ENCODE assay signal across 8 cellular contexts in genomic region chr6:81752084-81752968, GRCh38. TPM values are rescaled to one million over a fixed set of nuclear protein-coding genes. Genes with fewer than 3 reads are reported as not detected.
DNase-seq lines count a peak whose midpoint lies in the region; ATAC-seq and TF ChIP-seq lines count a peak whose summit lies in the region.

TSS of gene TENT5A (minus strand) at chr6:81752681. CDS start at chr6:81752141, 540 bp downstream.

- H3K9me3 Mint-ChIP-seq in HFFc6: no peaks in the 10 kb centered on the region
- no peaks in the 10 kb centered on the region for H3K9me3 Mint-ChIP-seq in T-helper 1 cell treated with Interleukin-12 subunit alpha and Interleukin-12 subunit beta and Interleukin-4 antibody, amounts not matched to agents 30 μg/mL and 1 μg/mL, for 36 hours

- peak; percentile 88 for TF ChIP-seq POLR2A in prostate gland (IDR thresholded peaks at IDR 0.05)

- H3K4me3 Mint-ChIP-seq in HFFc6: peak within 1 kb of the TSS; percentile 94
- H3K4me3 Mint-ChIP-seq in T-helper 1 cell treated with Interleukin-12 subunit alpha and Interleukin-12 subunit beta and Interleukin-4 antibody, amounts not matched to agents 30 μg/mL and 1 μg/mL, for 36 hours: peak within 1 kb of the TSS; percentile 91

- TF ChIP-seq CTCF in GM12864 (IDR thresholded peaks at IDR 0.05; ENCODE audit: low read depth, low read length, missing control alignments): no peak
- TF ChIP-seq CTCF in HFFc6 (IDR thresholded peaks at IDR 0.05): peak; percentile 47; the same call in 1 of the 2 replicates
- peak; percentile 31 for TF ChIP-seq CTCF in left ventricle myocardium inferior (IDR thresholded peaks at IDR 0.05; ENCODE audit: borderline replicate concordance)
- TF ChIP-seq CTCF in prostate gland (IDR thresholded peaks at IDR 0.05): peak in 1 of 4 experiments; percentile 2
- TF ChIP-seq CTCF in upper lobe of right lung (IDR thresholded peaks at IDR 0.05): no peak

- peak within 1 kb of the TSS; percentile 98 for H3K27ac ChIP-seq in left ventricle myocardium inferior (replicated peaks)
- H3K27ac ChIP-seq in prostate gland: peak within 1 kb of the TSS; percentile 93 to 95
- peak within 1 kb of the TSS; percentile 94 for H3K27ac ChIP-seq in upper lobe of right lung

- H3K4me1 ChIP-seq in left ventricle myocardium inferior (peaks cover 58% of the 10 kb centered on the region), prostate gland (replicated peaks) (no peaks in the 10 kb centered on the region), upper lobe of right lung (peaks cover 5% of the 10 kb centered on the region)

- H3K4me1 Mint-ChIP-seq in HFFc6 (ENCODE audit: low read depth): peaks cover 46% of the 10 kb centered on the region
- H3K4me1 Mint-ChIP-seq in T-helper 1 cell treated with Interleukin-12 subunit alpha and Interleukin-12 subunit beta and Interleukin-4 antibody, amounts not matched to agents 30 μg/mL and 1 μg/mL, for 36 hours (ENCODE audit: low read depth): peaks cover 11% of the 10 kb centered on the region

- under 1% methylated on average over 74 of the region's 78 CpGs for WGBS in prostate gland

- no peaks in the 10 kb centered on the region; the same call in 1 of the 2 replicates for H3K27me3 Mint-ChIP-seq in HFFc6 (ENCODE audit: insufficient read depth)
- H3K27me3 Mint-ChIP-seq in T-helper 1 cell treated with Interleukin-12 subunit alpha and Interleukin-12 subunit beta and Interleukin-4 antibody, amounts not matched to agents 30 μg/mL and 1 μg/mL, for 36 hours (ENCODE audit: low read depth): peaks cover 58% of the 10 kb centered on the region

- H3K9me3 ChIP-seq in left ventricle myocardium inferior (replicated peaks) (no peaks in the 10 kb centered on the region), prostate gland (no peaks in the 10 kb centered on the region), upper lobe of right lung (no peaks in the 10 kb centered on the region)

- H3K4me3 ChIP-seq in GM12864 (ENCODE audit: low read depth, low read length) (peak within 1 kb of the TSS; percentile 61), left ventricle myocardium inferior (peak within 1 kb of the TSS; percentile 89), prostate gland (peak within 1 kb of the TSS; percentile 74 to 84), upper lobe of right lung (peak within 1 kb of the TSS; percentile 84)

- peak within 1 kb of the TSS; percentile 97 for H3K27ac Mint-ChIP-seq in HFFc6
- H3K27ac Mint-ChIP-seq in T-helper 1 cell treated with Interleukin-12 subunit alpha and Interleukin-12 subunit beta and Interleukin-4 antibody, amounts not matched to agents 30 μg/mL and 1 μg/mL, for 36 hours: peak within 1 kb of the TSS; percentile 81

- peak; percentile 88 for ATAC-seq in upper lobe of right lung

- H3K36me3 ChIP-seq in left ventricle myocardium inferior: peaks cover 28% of the 10 kb centered on the region
- no peaks in the 10 kb centered on the region for H3K36me3 ChIP-seq in prostate gland
- H3K36me3 ChIP-seq in upper lobe of right lung: no peaks in the 10 kb centered on the region

- H3K27me3 ChIP-seq in left ventricle myocardium inferior (ENCODE audit: low read depth) (no peaks in the 10 kb centered on the region), prostate gland (replicated peaks; ENCODE audit: insufficient read depth) (no peaks in the 10 kb centered on the region), upper lobe of right lung (no peaks in the 10 kb centered on the region)

- intact Hi-C loops in left ventricle myocardium inferior (cut with micrococcal nuclease): no loop called here
- intact Hi-C loops in prostate gland (cut with DNase I): loop anchor here (2.0 to 10.0 kb wide), 6 partner anchors 262 to 1538 kb away; no protein-coding TSS in a partner anchor
- intact Hi-C loops in upper lobe of right lung (cut with DNase I): no loop called here

- peaks cover 44% of the 10 kb centered on the region for H3K36me3 Mint-ChIP-seq in HFFc6 (ENCODE audit: low read depth)
- peaks cover 1% of the 10 kb centered on the region for H3K36me3 Mint-ChIP-seq in T-helper 1 cell treated with Interleukin-12 subunit alpha and Interleukin-12 subunit beta and Interleukin-4 antibody, amounts not matched to agents 30 μg/mL and 1 μg/mL, for 36 hours (ENCODE audit: low read depth)

- DNase-seq in GM12864 (ENCODE audit: low read depth) (no peak), HFFc6 (peak; percentile 92), NCI-H1048 (lab: John Stamatoyannopoulos, UW) (peak; percentile 54), amniotic stem cell (lab: John Stamatoyannopoulos, UW) (peak; percentile 84), left ventricle myocardium inferior (peak; percentile 95), prostate gland (ENCODE audit: low spot score) (peak; percentile 94), upper lobe of right lung (peak; percentile 97)

RNA-seq across cellular contexts. Expression of gene TENT5A, which starts in this region (rescaled TPM):
- total RNA-seq in HFFc6 (2021; fragmentation: NEBNext Ultra II Directional; extraction: Animal tissue kit (Norgen Biotek cat#: 25700)): 10 to 100 TPM; 52.7 to 67.2 (median 62.0) TPM
- 44.4 TPM for total RNA-seq in left ventricle myocardium inferior
- total RNA-seq in prostate gland: 10 to 100 TPM; 11.9 to 12.0 TPM
- total RNA-seq in upper lobe of right lung: 17.2 TPM

Comparison
In these comparisons a context has a peak if more than half of its experiments do, and no peak if none do; other contexts are left out.
1. CTCF ChIP-seq: peak in HFFc6 (single experiment) and left ventricle myocardium inferior (single experiment); none in GM12864 (single experiment) and upper lobe of right lung (single experiment).
2. Peak in every context shown above with its lines, with median percentiles within 50 percentile points of each other: H3K4me3 ChIP-seq and H3K27ac ChIP-seq.